Comparison of ENCODE assay signal across 27 cellular contexts in genomic region chr13:101080616-101081015, GRCh38.
"Had no signal": no experiment of that assay in that cellular context is flagged by ENCODE, and none has a peak within 500 bp of the region (broad histone marks: within the 10 kb centered on the region; RNA-seq: fewer than 3 reads in every experiment).

No MANE protein-coding gene starts in this region.

- H3K27ac ChIP-seq: colonic mucosa, epithelial cell of prostate, esophagus squamous epithelium, gastrocnemius medialis, heart right ventricle, left lung, lower lobe of right lung had no signal

- H3K4me3 Mint-ChIP-seq: dendritic cell treated with granulocyte-macrophage colony-stimulating factor and Interleukin-4, amounts not matched to agents 40 ng/mL and 50 ng/mL, for 4 days; effector memory CD8-positive, alpha-beta T cell; endodermal cell; mesothelial cell of epicardium; naive B cell had no signal

- H3K4me1 Mint-ChIP-seq: endodermal cell, naive B cell had no signal

- H3K27ac Mint-ChIP-seq: dendritic cell treated with granulocyte-macrophage colony-stimulating factor and Interleukin-4, amounts not matched to agents 40 ng/mL and 50 ng/mL, for 4 days; effector memory CD8-positive, alpha-beta T cell; endodermal cell; mesothelial cell of epicardium had no signal

- ATAC-seq: effector memory CD8-positive, alpha-beta T cell; esophagus mucosa; gastrocnemius medialis; heart right ventricle; left lung; left ventricle myocardium superior; lower lobe of right lung; mucosa of descending colon had no signal

- H3K4me1 ChIP-seq: colonic mucosa, esophagus squamous epithelium, gastrocnemius medialis, heart right ventricle, left lung, lower lobe of right lung had no signal

- H3K4me3 ChIP-seq: colonic mucosa, esophagus squamous epithelium, gastrocnemius medialis, heart right ventricle, left lung, lower lobe of right lung, mucosa of descending colon had no signal

- DNase-seq: colonic mucosa; cortex of kidney; effector CD8-positive, alpha-beta T cell; effector memory CD8-positive, alpha-beta T cell; endodermal cell; erythroblast; esophagus squamous epithelium; foreskin fibroblast; foreskin melanocyte; gastrocnemius medialis; glutamatergic neuron; head of caudate nucleus; heart right ventricle; hippocampal formation; islet precursor cell; kidney; kidney glomerular epithelial cell; left lung; left ventricle myocardium superior; lower lobe of right lung; mesenchymal stem cell; mucosa of descending colon; naive B cell had no signal

- H3K9me3 ChIP-seq: colonic mucosa, esophagus squamous epithelium, gastrocnemius medialis, heart right ventricle, lower lobe of right lung, mucosa of descending colon had no signal

- H3K36me3 ChIP-seq: colonic mucosa, esophagus squamous epithelium, gastrocnemius medialis, heart right ventricle, left lung, lower lobe of right lung had no signal

- H3K36me3 Mint-ChIP-seq: mesothelial cell of epicardium, naive B cell had no signal

- H3K27me3 Mint-ChIP-seq: dendritic cell treated with granulocyte-macrophage colony-stimulating factor and Interleukin-4, amounts not matched to agents 40 ng/mL and 50 ng/mL, for 4 days; naive B cell had no signal
